ENCODE assay signal across 27 cellular contexts in the genomic region with DNA sequence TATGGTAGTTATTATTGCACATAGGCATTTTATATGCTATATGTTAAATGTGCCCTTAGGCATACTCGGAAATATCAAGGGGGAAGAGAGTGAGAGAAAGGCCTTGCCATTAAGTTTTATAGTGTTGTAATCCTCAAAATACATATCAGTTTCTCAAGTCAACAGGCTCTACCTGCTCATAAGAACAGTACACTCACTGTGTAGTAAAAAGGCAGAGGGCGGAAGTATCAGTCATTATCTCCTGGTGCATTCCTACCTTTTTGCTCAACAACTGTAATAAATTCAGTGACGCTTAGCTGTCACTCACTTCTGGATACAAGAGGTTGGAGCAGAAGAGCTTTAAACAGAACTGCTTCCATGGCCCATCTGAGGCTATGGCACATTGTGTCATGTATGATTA. TPM values are rescaled to one million over a fixed set of nuclear protein-coding genes. Genes with fewer than 3 reads are reported as not detected.
A peak's percentile ranks its signal among the peaks of the same experiment; 100 is the strongest.
DNase-seq lines count a peak whose midpoint lies in the region; ATAC-seq and TF ChIP-seq lines count a peak whose summit lies in the region.
"Had no signal": no experiment of that assay in that cellular context is flagged by ENCODE, and none has a peak within 500 bp of the region (broad histone marks: within the 10 kb centered on the region; RNA-seq: fewer than 3 reads in every experiment).

No MANE protein-coding gene starts in this region.

- no peak for TF ChIP-seq POLR2A in transverse colon (IDR thresholded peaks at IDR 0.05)
- TF ChIP-seq POLR2A in gastrocnemius medialis (IDR thresholded peaks at IDR 0.05) = no peak

- no peaks in the 10 kb centered on the region for H3K27me3 ChIP-seq in adipocyte (replicated peaks; ENCODE audit: control insufficient read depth, insufficient read depth, low read length)
- no peaks in the 10 kb centered on the region for H3K27me3 ChIP-seq in transverse colon
- no peaks in the 10 kb centered on the region for H3K27me3 ChIP-seq in gastrocnemius medialis
- H3K27me3 ChIP-seq: heart left ventricle had no signal

- ATAC-seq in HG02840 (IDR thresholded peaks at IDR 0.05; ENCODE audit: low FRiP score, unreplicated experiment) = no peak
- ATAC-seq in gastrocnemius medialis = no peak
- ATAC-seq: activated T-helper 17 cell treated with anti-CD3 and anti-CD28 coated beads, Interleukin-2, amount 50 U/mL, for 72 hours; heart left ventricle; natural killer cell; T-cell had no signal

- peaks cover 16% of the 10 kb centered on the region for H3K4me1 ChIP-seq in adipocyte (ENCODE audit: control insufficient read depth, insufficient read depth, low read length)
- H3K4me1 ChIP-seq in transverse colon = peaks cover 5 to 17% (median 10%) of the 10 kb centered on the region in 4 donors
- no peaks in the 10 kb centered on the region for H3K4me1 ChIP-seq in gastrocnemius medialis

- no peak for TF ChIP-seq EP300 in transverse colon (IDR thresholded peaks at IDR 0.05; ENCODE audit: low read depth)

- intact Hi-C loops in transverse colon (cut with DNase I; ENCODE audit: low total_unique reads) = no loop called here
- intact Hi-C loops in gastrocnemius medialis (cut with DNase I; ENCODE audit: low total_unique reads) = no loop called here

- in situ Hi-C loops in transverse colon (cut with MboI; ENCODE audit: low pct_ligation_motif_present in 1 of 4, low pct_unique_long_range_greater_than_20kb in 1 of 4, low sequenced_read_pairs in 3 of 4) (no loop called here), gastrocnemius medialis (cut with MboI; ENCODE audit: low sequenced_read_pairs in 4 of 4) (no loop called here)

- H3K27ac ChIP-seq in transverse colon = peak overlapping the region; percentile 38 to 69 (median 58)
- no peak overlapping the region for H3K27ac ChIP-seq in gastrocnemius medialis
- H3K27ac ChIP-seq: thoracic aorta had no signal

- no peaks in the 10 kb centered on the region for H3K36me3 ChIP-seq in adipocyte (ENCODE audit: control insufficient read depth, insufficient read depth, low read length, severe bottlenecking)
- H3K36me3 ChIP-seq in transverse colon = no peaks in the 10 kb centered on the region
- no peaks in the 10 kb centered on the region for H3K36me3 ChIP-seq in gastrocnemius medialis
- H3K36me3 ChIP-seq: heart left ventricle, thoracic aorta had no signal

- DNase-seq in LNCaP clone FGC (ENCODE audit: low read depth) = peak; percentile 53
- no peak for DNase-seq in adipocyte (ENCODE audit: low read depth)
- peak; percentile 59 for DNase-seq in islet precursor cell
- DNase-seq in transverse colon = peak; percentile 16
- no peak for DNase-seq in KG1 (lab: John Stamatoyannopoulos, UW)
- no peak for DNase-seq in gastrocnemius medialis
- DNase-seq: activated CD4-positive, alpha-beta T cell treated with anti-CD3 and anti-CD28 coated beads, Interleukin-2, amount 50 U/mL, for 4 hours; activated CD4-positive, CD25-positive, alpha-beta regulatory T cell; activated CD8-positive, alpha-beta memory T cell treated with anti-CD3 and anti-CD28 coated beads, Interleukin-2, amount 50 U/mL, for 4 hours; aorta; central memory CD4-positive, alpha-beta T cell; HCEC 1CT; heart left ventricle; KBM-7; mesenchymal stem cell; MV-4-11; natural killer cell; NCI-H1694 treated with DMSO at 0.1 percent for 48 hours; SHP77 treated with DMSO at 0.1 percent for 48 hours; stimulated activated CD4-positive, alpha-beta T cell treated with anti-CD3 and anti-CD28 coated beads, Interleukin-12 subunit alpha, Interleukin-12 subunit beta, amount 100 ng/mL, for 4 hours; stimulated activated CD4-positive, alpha-beta T cell treated with anti-CD3 and anti-CD28 coated beads, Interleukin-4, amount 100 ng/mL, for 24 hours; stimulated activated naive CD4-positive, alpha-beta T cell treated with Interleukin-2 at 50 U/mL for 16 hours; T-cell had no signal

- H3K9me3 ChIP-seq in adipocyte (ENCODE audit: control insufficient read depth, low read length) (no peaks in the 10 kb centered on the region), transverse colon (no peaks in the 10 kb centered on the region), gastrocnemius medialis (no peaks in the 10 kb centered on the region)
- H3K9me3 ChIP-seq: heart left ventricle, thoracic aorta had no signal

- H3K4me3 ChIP-seq in LNCaP clone FGC (ENCODE audit: low read depth, low read length) (no peak overlapping the region), adipocyte (ENCODE audit: low read length) (no peak overlapping the region), transverse colon (no peak overlapping the region), gastrocnemius medialis (no peak overlapping the region)
- H3K4me3 ChIP-seq: heart left ventricle, thoracic aorta had no signal

- peak overlapping the region; percentile 27 for H3K9ac ChIP-seq in adipocyte (ENCODE audit: low read length)

- no peak for TF ChIP-seq CTCF in LNCaP clone FGC (IDR thresholded peaks at IDR 0.05; ENCODE audit: control insufficient read depth, extremely low read depth, insufficient read depth)
- no peak for TF ChIP-seq CTCF in transverse colon (IDR thresholded peaks at IDR 0.05)
- TF ChIP-seq CTCF in gastrocnemius medialis (IDR thresholded peaks at IDR 0.05 in 4 of 5, conservative IDR thresholded peaks at IDR 0.05 in 1 of 5) = no peak

- 56 to 74% methylated on average over 1 to 3 of the region's 3 CpGs for WGBS in transverse colon (ENCODE audit: low coverage in 1 of 2), 2 donors

RNA-seq across cellular contexts. Expression of gene ME1, which starts 33.9 kb away (rescaled TPM):
- 10 to 100 TPM in 1 of 4 donors, 1 to 10 TPM in 3; 1.9 to 36.6 (median 6.0) TPM for total RNA-seq in transverse colon
- total RNA-seq in gastrocnemius medialis = 10 to 100 TPM; 15.6 to 36.8 (median 25.4) TPM
- total RNA-seq: OCI-LY7 had no signal

RNA-seq across cellular contexts. Expression of gene PRSS35, which starts 47.6 kb away (rescaled TPM):
- total RNA-seq in transverse colon (not detected), gastrocnemius medialis (under 1 TPM in 1 of 4 donors, not detected in 3; 0.36 TPM)
- total RNA-seq: activated T-helper 17 cell treated with anti-CD3 and anti-CD28 coated beads, Interleukin-2, amount 50 U/mL, for 72 hours; natural killer cell; OCI-LY7 had no signal

Comparison
In these comparisons a context has a peak if more than half of its experiments do, and no peak if none do; other contexts are left out.
1. DNase-seq: peak in LNCaP clone FGC (single experiment), islet precursor cell (single experiment) and transverse colon (single experiment); none in adipocyte (single experiment), KG1 (single experiment) and gastrocnemius medialis (0 of 2).
2. H3K27ac ChIP-seq: peak in transverse colon (4 of 4); none in gastrocnemius medialis (0 of 4).